Comparison of ENCODE assay signal across 18 cellular contexts in genomic region chr1:226946285-226946684, GRCh38. TPM values are rescaled to one million over a fixed set of nuclear protein-coding genes. Genes with fewer than 3 reads are reported as not detected.
DNase-seq lines count a peak whose midpoint lies in the region; ATAC-seq and TF ChIP-seq lines count a peak whose summit lies in the region.
"Had no signal": no experiment of that assay in that cellular context is flagged by ENCODE, and none has a peak within 500 bp of the region (broad histone marks: within the 10 kb centered on the region; RNA-seq: fewer than 3 reads in every experiment).

No MANE protein-coding gene starts in this region.

- peak overlapping the region in 2 of 3 donors; percentile 44 to 78 for H3K27ac Mint-ChIP-seq in CD4-positive, CD25-positive, alpha-beta regulatory T cell
- H3K27ac Mint-ChIP-seq in WTC11, result peak overlapping the region; percentile 42; the same call in 1 of the 2 replicates
- H3K27ac Mint-ChIP-seq in progenitor cell of endocrine pancreas, result peak overlapping the region; percentile 96
- H3K27ac Mint-ChIP-seq in activated T-helper 2 cell treated with anti-CD3 and anti-CD28 coated beads, Interferon-gamma antibody, Interleukin-2, Interleukin-4, amounts not matched to agents 10 μg/mL and 5 μg/mL and 100 μg/mL, durations not matched to agents 14 hours and 24 hours and 36 hours, result no peak overlapping the region
- H3K27ac Mint-ChIP-seq: activated CD4-positive, alpha-beta T cell treated with anti-CD3 and anti-CD28 coated beads, Interleukin-2, amount 10 ng/mL, durations not matched to agents 24 days and 14 days; stimulated activated naive B cell treated with anti-CD40 and anti-IgM and Interleukin-4, amounts not matched to agents 10 μg/mL and 1 μg/mL and 100 μg/mL, for 72 hours had no signal

- H3K36me3 Mint-ChIP-seq in CD4-positive, CD25-positive, alpha-beta regulatory T cell, result peaks cover 28% of the 10 kb centered on the region
- H3K36me3 Mint-ChIP-seq in WTC11 (peaks cover 4% of the 10 kb centered on the region), progenitor cell of endocrine pancreas (ENCODE audit: insufficient read depth) (peaks cover 2% of the 10 kb centered on the region)
- H3K36me3 Mint-ChIP-seq in activated T-helper 2 cell treated with anti-CD3 and anti-CD28 coated beads, Interferon-gamma antibody, Interleukin-2, Interleukin-4, amounts not matched to agents 10 μg/mL and 5 μg/mL and 100 μg/mL, durations not matched to agents 14 hours and 24 hours and 36 hours (ENCODE audit: low read depth), result peaks cover 6% of the 10 kb centered on the region
- H3K36me3 Mint-ChIP-seq: natural killer cell had no signal

- H3K4me3 Mint-ChIP-seq in CD4-positive, CD25-positive, alpha-beta regulatory T cell, result peak overlapping the region in 1 of 4 donors; percentile 88
- H3K4me3 Mint-ChIP-seq in WTC11 (no peak overlapping the region), progenitor cell of endocrine pancreas (ENCODE audit: low read depth) (peak overlapping the region; percentile 14)
- H3K4me3 Mint-ChIP-seq in activated T-helper 2 cell treated with anti-CD3 and anti-CD28 coated beads, Interferon-gamma antibody, Interleukin-2, Interleukin-4, amounts not matched to agents 10 μg/mL and 5 μg/mL and 100 μg/mL, durations not matched to agents 14 hours and 24 hours and 36 hours (ENCODE audit: low read depth), result no peak overlapping the region
- H3K4me3 Mint-ChIP-seq: activated CD4-positive, alpha-beta T cell treated with anti-CD3 and anti-CD28 coated beads, Interleukin-2, amount 10 ng/mL, durations not matched to agents 24 days and 14 days; natural killer cell; stimulated activated naive B cell treated with anti-CD40 and anti-IgM and Interleukin-4, amounts not matched to agents 10 μg/mL and 1 μg/mL and 100 μg/mL, for 72 hours had no signal

- H3K4me1 Mint-ChIP-seq in CD4-positive, CD25-positive, alpha-beta regulatory T cell, result peaks cover 20 to 92% (median 57%) of the 10 kb centered on the region in 4 donors
- H3K4me1 Mint-ChIP-seq in WTC11 (peaks cover 47% of the 10 kb centered on the region), progenitor cell of endocrine pancreas (ENCODE audit: low read depth) (peaks cover 41% of the 10 kb centered on the region)
- H3K4me1 Mint-ChIP-seq in activated T-helper 2 cell treated with anti-CD3 and anti-CD28 coated beads, Interferon-gamma antibody, Interleukin-2, Interleukin-4, amounts not matched to agents 10 μg/mL and 5 μg/mL and 100 μg/mL, durations not matched to agents 14 hours and 24 hours and 36 hours (ENCODE audit: low read depth), result peaks cover 20% of the 10 kb centered on the region

- H3K4me1 ChIP-seq in CD4-positive, CD25-positive, alpha-beta regulatory T cell (ENCODE audit: control insufficient read depth, insufficient read depth, low read length, poor library complexity, severe bottlenecking), result peaks cover 18% of the 10 kb centered on the region

- intact Hi-C loops in activated T-helper 2 cell treated with anti-CD3 and anti-CD28 coated beads, Interferon-gamma antibody, Interleukin-2, Interleukin-4, amounts not matched to agents 10 μg/mL and 5 μg/mL and 100 μg/mL, durations not matched to agents 14 hours and 24 hours and 36 hours (cut with micrococcal nuclease), result no loop called here

- no peak overlapping the region for H3K4me3 ChIP-seq in CD4-positive, CD25-positive, alpha-beta regulatory T cell (ENCODE audit: low read depth, low read length)
- H3K4me3 ChIP-seq: GM23248, tibial nerve had no signal

- POLR2A ChIA-PET in WTC11 (lab: Charles Lee), result no interaction called here

- TF ChIP-seq CTCF in WTC11 (IDR thresholded peaks at IDR 0.05), result no peak
- TF ChIP-seq CTCF in progenitor cell of endocrine pancreas (IDR thresholded peaks at IDR 0.05; ENCODE audit: unreplicated experiment), result no peak

- no peaks in the 10 kb centered on the region for H3K9me3 ChIP-seq in CD4-positive, CD25-positive, alpha-beta regulatory T cell (ENCODE audit: control insufficient read depth in 2 of 2, low read length in 2 of 2)
- H3K9me3 ChIP-seq: tibial nerve had no signal

- no peak for DNase-seq in CD4-positive, CD25-positive, alpha-beta regulatory T cell
- DNase-seq in WTC11 (ENCODE audit: low spot score), result no peak
- no peak for DNase-seq in progenitor cell of endocrine pancreas (ENCODE audit: low spot score, unreplicated experiment)
- no peak for DNase-seq in stimulated activated CD4-positive, alpha-beta T cell treated with anti-CD3 and anti-CD28 coated beads, Interleukin-1b, Interleukin-23, amount 100 ng/mL, for 48 hours
- DNase-seq in dedifferentiated amniotic fluid mesenchymal stem cell (ENCODE audit: extremely low spot score), result no peak
- no peak for DNase-seq in activated T-helper 2 cell treated with anti-CD3 and anti-CD28 coated beads, Interferon-gamma antibody, Interleukin-2, Interleukin-4, amounts not matched to agents 10 μg/mL and 5 μg/mL and 100 μg/mL, durations not matched to agents 14 hours and 24 hours and 36 hours (ENCODE audit: low spot score)
- DNase-seq: activated CD4-positive, alpha-beta T cell treated with anti-CD3 and anti-CD28 coated beads, Interleukin-2, amount 10 ng/mL, durations not matched to agents 24 days and 14 days; activated gamma-delta T cell treated with Interleukin-2 at 50 U/mL for 16 hours; aorta; CD8-positive, alpha-beta memory T cell; GM23248; MM.1S; natural killer cell; stimulated activated CD4-positive, alpha-beta T cell treated with anti-CD3 and anti-CD28 coated beads, Interleukin-12 subunit alpha, Interleukin-12 subunit beta, amount 100 ng/mL, for 4 hours; stimulated activated naive B cell treated with anti-CD40 and anti-IgM and Interleukin-4, amounts not matched to agents 10 μg/mL and 1 μg/mL and 100 μg/mL, for 72 hours had no signal

- H3K36me3 ChIP-seq in CD4-positive, CD25-positive, alpha-beta regulatory T cell (ENCODE audit: control insufficient read depth, insufficient read depth, low read length), result peaks cover 5% of the 10 kb centered on the region

- peaks cover 0 to 2% (median 0%) of the 10 kb centered on the region in 7 donors for H3K9me3 Mint-ChIP-seq in CD4-positive, CD25-positive, alpha-beta regulatory T cell
- H3K9me3 Mint-ChIP-seq in WTC11, result peaks cover 8% of the 10 kb centered on the region
- H3K9me3 Mint-ChIP-seq in progenitor cell of endocrine pancreas (ENCODE audit: low read depth), result no peaks in the 10 kb centered on the region
- peaks cover 4% of the 10 kb centered on the region for H3K9me3 Mint-ChIP-seq in activated T-helper 2 cell treated with anti-CD3 and anti-CD28 coated beads, Interferon-gamma antibody, Interleukin-2, Interleukin-4, amounts not matched to agents 10 μg/mL and 5 μg/mL and 100 μg/mL, durations not matched to agents 14 hours and 24 hours and 36 hours
- H3K9me3 Mint-ChIP-seq: activated CD4-positive, alpha-beta T cell treated with anti-CD3 and anti-CD28 coated beads, Interleukin-2, amount 10 ng/mL, durations not matched to agents 24 days and 14 days; natural killer cell had no signal

- H3K27me3 ChIP-seq in CD4-positive, CD25-positive, alpha-beta regulatory T cell (ENCODE audit: control insufficient read depth, insufficient read depth, low read length), result no peaks in the 10 kb centered on the region
- H3K27me3 ChIP-seq in layer of hippocampus (ENCODE audit: control insufficient read depth, insufficient read depth, low read length), result no peaks in the 10 kb centered on the region
- H3K27me3 ChIP-seq: tibial nerve had no signal

- no peaks in the 10 kb centered on the region for H3K27me3 Mint-ChIP-seq in CD4-positive, CD25-positive, alpha-beta regulatory T cell
- H3K27me3 Mint-ChIP-seq in WTC11 (ENCODE audit: low read depth), result no peaks in the 10 kb centered on the region; the same call in 1 of the 2 replicates
- H3K27me3 Mint-ChIP-seq in progenitor cell of endocrine pancreas, result no peaks in the 10 kb centered on the region
- H3K27me3 Mint-ChIP-seq in activated T-helper 2 cell treated with anti-CD3 and anti-CD28 coated beads, Interferon-gamma antibody, Interleukin-2, Interleukin-4, amounts not matched to agents 10 μg/mL and 5 μg/mL and 100 μg/mL, durations not matched to agents 14 hours and 24 hours and 36 hours (ENCODE audit: low read depth), result no peaks in the 10 kb centered on the region
- H3K27me3 Mint-ChIP-seq: activated CD4-positive, alpha-beta T cell treated with anti-CD3 and anti-CD28 coated beads, Interleukin-2, amount 10 ng/mL, durations not matched to agents 24 days and 14 days; stimulated activated naive B cell treated with anti-CD40 and anti-IgM and Interleukin-4, amounts not matched to agents 10 μg/mL and 1 μg/mL and 100 μg/mL, for 72 hours had no signal

- CTCF ChIA-PET in WTC11 (lab: Charles Lee), result no interaction called here

- ATAC-seq in CD4-positive, CD25-positive, alpha-beta regulatory T cell (ENCODE audit: low read depth in 2 of 2), result no peak
- no peak for ATAC-seq in WTC11
- ATAC-seq in HG03139 (IDR thresholded peaks at IDR 0.05; ENCODE audit: unreplicated experiment), result no peak
- ATAC-seq: natural killer cell had no signal

- no peak overlapping the region for H3K27ac ChIP-seq in CD4-positive, CD25-positive, alpha-beta regulatory T cell (ENCODE audit: insufficient read depth, low read length, poor library complexity, severe bottlenecking)
- peak overlapping the region; percentile 19 for H3K27ac ChIP-seq in layer of hippocampus (ENCODE audit: low read depth, low read length)
- H3K27ac ChIP-seq: GM23248 had no signal

TF ChIP-seq in WTC11, 78 proteins besides CTCF, POLR2A, EP300 and RAD21 (continues in another document):
- TF ChIP-seq, protein P1, sequence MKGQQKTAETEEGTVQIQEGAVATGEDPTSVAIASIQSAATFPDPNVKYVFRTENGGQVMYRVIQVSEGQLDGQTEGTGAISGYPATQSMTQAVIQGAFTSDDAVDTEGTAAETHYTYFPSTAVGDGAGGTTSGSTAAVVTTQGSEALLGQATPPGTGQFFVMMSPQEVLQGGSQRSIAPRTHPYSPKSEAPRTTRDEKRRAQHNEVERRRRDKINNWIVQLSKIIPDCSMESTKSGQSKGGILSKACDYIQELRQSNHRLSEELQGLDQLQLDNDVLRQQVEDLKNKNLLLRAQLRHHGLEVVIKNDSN (CRISPR knock-in tag; IDR thresholded peaks at IDR 0.05), result no peak
- TF ChIP-seq TP53 (CRISPR knock-in tag; IDR thresholded peaks at IDR 0.05), result no peak
- no peak for TF ChIP-seq NR1H2 (CRISPR knock-in tag; IDR thresholded peaks at IDR 0.05)

RNA-seq across cellular contexts. Expression of gene COQ8A, which starts 6.2 kb away (rescaled TPM):
- 44.1 TPM for total RNA-seq in CD4-positive, CD25-positive, alpha-beta regulatory T cell
- 10 to 100 TPM; 53.1 to 60.1 (median 56.4) TPM for polyA plus RNA-seq in CD4-positive, CD25-positive, alpha-beta regulatory T cell
- total RNA-seq in WTC11 (2021) (39.4 to 41.1 TPM (median 40.8 TPM) in 3 replicates), progenitor cell of endocrine pancreas (31.0 and 33.3 TPM in 2 replicates)
- total RNA-seq in activated T-helper 2 cell treated with anti-CD3 and anti-CD28 coated beads, Interferon-gamma antibody, Interleukin-2, Interleukin-4, amounts not matched to agents 10 μg/mL and 5 μg/mL and 100 μg/mL, durations not matched to agents 14 hours and 24 hours and 36 hours, result 28.0 and 30.4 TPM in 2 replicates
